1 cellular context compared by ENCODE assay signal in genomic region chr11:83063073-83063754, GRCh38.
TF ChIP-seq lines count a peak whose summit lies in the region.

No MANE protein-coding gene starts in this region.

TF ChIP-seq in HEK293, 187 proteins besides CTCF, POLR2A, EP300 and RAD21 (continued from another document):
- TF ChIP-seq PRDM6 (tag by site-specific recombination; IDR thresholded peaks at IDR 0.05) = peak; percentile 96
- no peak for TF ChIP-seq ZNF555 (tag by site-specific recombination; conservative IDR thresholded peaks at IDR 0.05)
- TF ChIP-seq ZNF677 (tag by site-specific recombination; IDR thresholded peaks at IDR 0.05) = no peak
TF ChIP-seq in HEK293: peak in this region for 2.
